Comparison of ENCODE assay signal across 1 cellular context in genomic region chr2:191611614-191612013, GRCh38.
A peak's percentile ranks its signal among the peaks of the same experiment; 100 is the strongest.
TF ChIP-seq lines count a peak whose summit lies in the region.

No MANE protein-coding gene starts in this region.

TF ChIP-seq in GM12878, 131 proteins besides CTCF, POLR2A, EP300 and RAD21 (continued from another document and continues in another):
- TF ChIP-seq ZBTB33 (IDR thresholded peaks at IDR 0.05) (no peak), CREM (IDR thresholded peaks at IDR 0.05; ENCODE audit: low read depth) (peak; percentile 37; the same call in 1 of the 2 replicates), RUNX3 (IDR thresholded peaks at IDR 0.05; ENCODE audit: low read length) (peak; percentile 30; the same call in 1 of the 2 replicates), ZBTB11 (CRISPR knock-in tag; IDR thresholded peaks at IDR 0.05) (no peak), YBX1 (IDR thresholded peaks at IDR 0.05) (no peak), MEF2A (IDR thresholded peaks at IDR 0.05; ENCODE audit: insufficient read depth, low read depth, low read length) (no peak), ASH2L (IDR thresholded peaks at IDR 0.05; ENCODE audit: borderline replicate concordance, low read depth) (no peak), PKNOX1 (IDR thresholded peaks at IDR 0.05) (peak; percentile 50; the same call in 1 of the 2 replicates), JUND (IDR thresholded peaks at IDR 0.05; ENCODE audit: low read depth, low read length) (no peak), POLR2AphosphoS2 (IDR thresholded peaks at IDR 0.05; ENCODE audit: low read depth, low read length) (no peak), TAF1 (IDR thresholded peaks at IDR 0.05; ENCODE audit: borderline replicate concordance, low read depth, low read length) (no peak), NFIC (IDR thresholded peaks at IDR 0.05; ENCODE audit: low read depth, low read length) (no peak), NRF1 (conservative IDR thresholded peaks at IDR 0.05; ENCODE audit: low read depth, low read length) (no peak), ZBTB4 (CRISPR knock-in tag; IDR thresholded peaks at IDR 0.05) (no peak), STAT1 (conservative IDR thresholded peaks at IDR 0.05) (no peak), EZH2 (IDR thresholded peaks at IDR 0.05; ENCODE audit: borderline replicate concordance, control insufficient read depth, low read depth, low read length) (no peak), TCF12 (IDR thresholded peaks at IDR 0.05; ENCODE audit: low read depth, low read length) (no peak), PML (IDR thresholded peaks at IDR 0.05; ENCODE audit: low read length) (no peak), SUZ12 (IDR thresholded peaks at IDR 0.05; ENCODE audit: unreplicated experiment) (no peak), ZSCAN29 (IDR thresholded peaks at IDR 0.05) (no peak), RBBP5 (conservative IDR thresholded peaks at IDR 0.05) (no peak), MXI1 (IDR thresholded peaks at IDR 0.05; ENCODE audit: low read depth, low read length) (no peak), LARP7 (IDR thresholded peaks at IDR 0.05) (peak; percentile 31; the same call in 1 of the 2 replicates), SP1 (IDR thresholded peaks at IDR 0.05; ENCODE audit: low read depth, low read length) (no peak), MAX (IDR thresholded peaks at IDR 0.05; ENCODE audit: low read depth, low read length) (no peak), KDM1A (IDR thresholded peaks at IDR 0.05; ENCODE audit: borderline replicate concordance) (no peak), IRF3 (IDR thresholded peaks at IDR 0.05) (no peak), BCLAF1 (IDR thresholded peaks at IDR 0.05) (no peak), ETV6 (conservative IDR thresholded peaks at IDR 0.05 in 1 of 2, IDR thresholded peaks at IDR 0.05 in 1 of 2; ENCODE audit: borderline replicate concordance in 1 of 2, low read depth in 1 of 2) (peak in 1 of 2 experiments; percentile 41; a peak in 1 of 4 replicates), POU2F2 (IDR thresholded peaks at IDR 0.05; ENCODE audit: borderline replicate concordance, low read depth, low read length) (no peak), BACH1 (IDR thresholded peaks at IDR 0.05; ENCODE audit: borderline replicate concordance) (no peak), SPI1 (IDR thresholded peaks at IDR 0.05; ENCODE audit: borderline replicate concordance, insufficient read depth, low read depth, low read length) (peak; percentile 93), KAT2A (conservative IDR thresholded peaks at IDR 0.05; ENCODE audit: control insufficient read depth, low read depth, low read length) (no peak), HSF1 (IDR thresholded peaks at IDR 0.05; ENCODE audit: low read depth, low read length) (no peak), ELK1 (IDR thresholded peaks at IDR 0.05; ENCODE audit: low read depth, low read length) (no peak), PAX8 (IDR thresholded peaks at IDR 0.05) (no peak), NR2C2 (IDR thresholded peaks at IDR 0.05; ENCODE audit: borderline replicate concordance, control insufficient read depth, insufficient read length, low read depth) (no peak), IRF5 (IDR thresholded peaks at IDR 0.05; ENCODE audit: borderline replicate concordance) (no peak), ZNF217 (IDR thresholded peaks at IDR 0.05) (no peak), RFX5 (IDR thresholded peaks at IDR 0.05; ENCODE audit: low read depth, low read length) (no peak), RELB (IDR thresholded peaks at IDR 0.05; ENCODE audit: low read depth) (peak; percentile 58; the same call in 1 of the 2 replicates), BRCA1 (IDR thresholded peaks at IDR 0.05; ENCODE audit: low read depth, low read length) (no peak), SREBF2 (IDR thresholded peaks at IDR 0.05; ENCODE audit: low read length) (no peak)
